9 cellular contexts compared by ENCODE assay signal in genomic region chr14:91380610-91381371, GRCh38. TPM values are rescaled to one million over a fixed set of nuclear protein-coding genes. Genes with fewer than 3 reads are reported as not detected.
DNase-seq lines count a peak whose midpoint lies in the region; ATAC-seq and TF ChIP-seq lines count a peak whose summit lies in the region.
"Had no signal": no experiment of that assay in that cellular context is flagged by ENCODE, and none has a peak within 500 bp of the region (broad histone marks: within the 10 kb centered on the region; RNA-seq: fewer than 3 reads in every experiment).

No MANE protein-coding gene starts in this region.

- H3K9me3 Mint-ChIP-seq in activated CD8-positive, alpha-beta T cell treated with anti-CD3 and anti-CD28 coated beads for 36 hours = no peaks in the 10 kb centered on the region
- peaks cover 4% of the 10 kb centered on the region for H3K9me3 Mint-ChIP-seq in glutamatergic neuron (ENCODE audit: unreplicated experiment)

- ATAC-seq in activated CD8-positive, alpha-beta T cell treated with anti-CD3 and anti-CD28 coated beads for 36 hours = no peak
- no peak for ATAC-seq in HG02840 (IDR thresholded peaks at IDR 0.05; ENCODE audit: low FRiP score, unreplicated experiment)

- H3K4me3 Mint-ChIP-seq in activated CD8-positive, alpha-beta T cell treated with anti-CD3 and anti-CD28 coated beads for 36 hours = no peak overlapping the region
- H3K4me3 Mint-ChIP-seq in glutamatergic neuron (ENCODE audit: unreplicated experiment) = no peak overlapping the region

- POLR2A ChIA-PET in activated CD8-positive, alpha-beta T cell treated with anti-CD3 and anti-CD28 coated beads for 36 hours (lab: Charles Lee) = no interaction called here

- H3K27me3 Mint-ChIP-seq in activated CD8-positive, alpha-beta T cell treated with anti-CD3 and anti-CD28 coated beads for 36 hours = no peaks in the 10 kb centered on the region
- peaks cover 14% of the 10 kb centered on the region for H3K27me3 Mint-ChIP-seq in glutamatergic neuron (ENCODE audit: unreplicated experiment)

- peaks cover 96% of the 10 kb centered on the region for H3K4me1 Mint-ChIP-seq in activated CD8-positive, alpha-beta T cell treated with anti-CD3 and anti-CD28 coated beads for 36 hours (ENCODE audit: low read depth)
- H3K4me1 Mint-ChIP-seq in glutamatergic neuron (ENCODE audit: low read depth, unreplicated experiment) = peaks cover 51% of the 10 kb centered on the region

- no peak for TF ChIP-seq CTCF in activated CD8-positive, alpha-beta T cell treated with anti-CD3 and anti-CD28 coated beads for 36 hours (IDR thresholded peaks at IDR 0.05)
- no peak for TF ChIP-seq CTCF in glutamatergic neuron (IDR thresholded peaks at IDR 0.05; ENCODE audit: partially characterized antibody, unreplicated experiment)

- DNase-seq in Daoy (ENCODE audit: low read depth) (peak; percentile 67), NCI-H1092 treated with DMSO at 0.1 percent for 48 hours (lab: John Stamatoyannopoulos, UW) (peak; percentile 88), midbrain (lab: John Stamatoyannopoulos, UW) (peak; percentile 8), SIG-M5 (lab: John Stamatoyannopoulos, UW) (no peak), glutamatergic neuron (no peak), NOMO-1 treated with DMSO at 0.1 percent for 48 hours (lab: John Stamatoyannopoulos, UW; ENCODE audit: unreplicated experiment) (no peak)
- no peak for DNase-seq in activated CD8-positive, alpha-beta T cell treated with anti-CD3 and anti-CD28 coated beads for 36 hours
- DNase-seq: stimulated activated naive CD4-positive, alpha-beta T cell treated with Interleukin-2 at 50 U/mL for 16 hours had no signal

- H3K27ac Mint-ChIP-seq in activated CD8-positive, alpha-beta T cell treated with anti-CD3 and anti-CD28 coated beads for 36 hours = peak overlapping the region; percentile 64
- H3K27ac Mint-ChIP-seq in glutamatergic neuron (ENCODE audit: unreplicated experiment) = no peak overlapping the region

- intact Hi-C loops in activated CD8-positive, alpha-beta T cell treated with anti-CD3 and anti-CD28 coated beads for 36 hours (cut with micrococcal nuclease) = no loop called here

- peaks cover 42% of the 10 kb centered on the region for H3K36me3 Mint-ChIP-seq in activated CD8-positive, alpha-beta T cell treated with anti-CD3 and anti-CD28 coated beads for 36 hours (ENCODE audit: low read depth)
- no peaks in the 10 kb centered on the region for H3K36me3 Mint-ChIP-seq in glutamatergic neuron (ENCODE audit: unreplicated experiment)

- CTCF ChIA-PET in activated CD8-positive, alpha-beta T cell treated with anti-CD3 and anti-CD28 coated beads for 36 hours (lab: Charles Lee) = interaction anchor here (6.5 kb wide), 1 partner anchor 17 kb away, joined by 46 read pairs; no protein-coding TSS in a partner anchor

RNA-seq across cellular contexts. Expression of gene CCDC88C, which starts 36.8 kb away (rescaled TPM):
- total RNA-seq in Daoy (2014; rRNA removed; shearing (Covaris generic)) = 6.1 and 7.2 TPM in 2 replicates
- total RNA-seq in activated CD8-positive, alpha-beta T cell treated with anti-CD3 and anti-CD28 coated beads for 36 hours = 10 to 100 TPM; 83.6 to 87.8 TPM
- total RNA-seq in glutamatergic neuron (ENCODE audit: unreplicated experiment) = 68.0 TPM

Comparison
In these comparisons a context has a peak if more than half of its experiments do, and no peak if none do; other contexts are left out.
1. DNase-seq: peak in Daoy (single experiment), NCI-H1092 treated with DMSO at 0.1 percent for 48 hours (single experiment) and midbrain (single experiment); none in activated CD8-positive, alpha-beta T cell treated with anti-CD3 and anti-CD28 coated beads for 36 hours (single experiment), SIG-M5 (single experiment), glutamatergic neuron (single experiment) and NOMO-1 treated with DMSO at 0.1 percent for 48 hours (single experiment).